Comparison of ENCODE assay signal across 8 cellular contexts in genomic region chr12:48813464-48814312, GRCh38. TPM values are rescaled to one million over a fixed set of nuclear protein-coding genes. Genes with fewer than 3 reads are reported as not detected.
DNase-seq lines count a peak whose midpoint lies in the region; ATAC-seq and TF ChIP-seq lines count a peak whose summit lies in the region.

No MANE protein-coding gene starts in this region.

- H3K27me3 Mint-ChIP-seq in activated naive CD4-positive, alpha-beta T cell treated with anti-CD3 and anti-CD28 coated beads, Interleukin-2, amount 10 ng/mL, durations not matched to agents 7 days and 5 days, result peaks cover 76% of the 10 kb centered on the region
- H3K27me3 Mint-ChIP-seq in brain, result peaks cover 8% of the 10 kb centered on the region

- no peak for ATAC-seq in activated naive CD4-positive, alpha-beta T cell treated with anti-CD3 and anti-CD28 coated beads, Interleukin-2, amount 50 U/mL, for 72 hours
- ATAC-seq in lower lobe of right lung (no peak), HG03460 (IDR thresholded peaks at IDR 0.05; ENCODE audit: unreplicated experiment) (no peak), HG03565 (IDR thresholded peaks at IDR 0.05; ENCODE audit: unreplicated experiment) (no peak)

- no peaks in the 10 kb centered on the region for H3K9me3 Mint-ChIP-seq in activated naive CD4-positive, alpha-beta T cell treated with anti-CD3 and anti-CD28 coated beads, Interleukin-2, amount 10 ng/mL, durations not matched to agents 7 days and 5 days
- no peaks in the 10 kb centered on the region for H3K9me3 Mint-ChIP-seq in activated naive CD4-positive, alpha-beta T cell treated with anti-CD3 and anti-CD28 coated beads, Interleukin-2, amount 50 U/mL, for 72 hours
- H3K9me3 Mint-ChIP-seq in brain, result no peaks in the 10 kb centered on the region

- H3K27me3 ChIP-seq in lower lobe of right lung (ENCODE audit: low read depth) (no peaks in the 10 kb centered on the region), transverse colon (no peaks in the 10 kb centered on the region)

- H3K27ac Mint-ChIP-seq in activated naive CD4-positive, alpha-beta T cell treated with anti-CD3 and anti-CD28 coated beads, Interleukin-2, amount 10 ng/mL, durations not matched to agents 7 days and 5 days, result peak overlapping the region; percentile 19
- H3K27ac Mint-ChIP-seq in activated naive CD4-positive, alpha-beta T cell treated with anti-CD3 and anti-CD28 coated beads, Interleukin-2, amount 50 U/mL, for 72 hours, result peak overlapping the region in 1 of 2 donors; percentile 75
- H3K27ac Mint-ChIP-seq in brain, result peak overlapping the region; percentile 45 to 93 (median 84)

- H3K4me1 Mint-ChIP-seq in activated naive CD4-positive, alpha-beta T cell treated with anti-CD3 and anti-CD28 coated beads, Interleukin-2, amount 10 ng/mL, durations not matched to agents 7 days and 5 days, result peaks cover 37% of the 10 kb centered on the region
- H3K4me1 Mint-ChIP-seq in brain, result peaks cover 66% of the 10 kb centered on the region

- H3K4me3 ChIP-seq in lower lobe of right lung (peak overlapping the region; percentile 94), transverse colon (peak overlapping the region; percentile 42 to 83 (median 62))

- TF ChIP-seq POLR2A in transverse colon (IDR thresholded peaks at IDR 0.05), result no peak

- peak overlapping the region; percentile 93 for H3K27ac ChIP-seq in lower lobe of right lung
- peak overlapping the region; percentile 89 to 94 (median 92) for H3K27ac ChIP-seq in transverse colon

- intact Hi-C loops in lower lobe of right lung (cut with DNase I) (no loop called here), transverse colon (cut with DNase I; ENCODE audit: low total_unique reads) (loop anchor here (10.0 kb wide), 1 partner anchor 1271 kb away; the partner anchor contains the start of gene SMARCD1)

- in situ Hi-C loops in transverse colon (cut with MboI; ENCODE audit: low pct_ligation_motif_present in 1 of 4, low pct_unique_long_range_greater_than_20kb in 1 of 4, low sequenced_read_pairs in 3 of 4), result no loop called here

- 19 to 56% methylated on average over 5 to 21 of the region's 21 CpGs for WGBS in transverse colon (ENCODE audit: low coverage in 1 of 2), 2 donors

- TF ChIP-seq CTCF in brain (conservative IDR thresholded peaks at IDR 0.05), result no peak
- no peak for TF ChIP-seq CTCF in lower lobe of right lung (IDR thresholded peaks at IDR 0.05)
- no peak for TF ChIP-seq CTCF in transverse colon (IDR thresholded peaks at IDR 0.05)

- CTCF ChIA-PET in activated naive CD4-positive, alpha-beta T cell treated with anti-CD3 and anti-CD28 coated beads, Interleukin-2, amount 10 ng/mL, durations not matched to agents 7 days and 5 days (lab: Charles Lee), result interaction anchor here (0.6 to 2.8 kb wide), 14 partner anchors 9 to 131 kb away, joined by 3 to 17 read pairs (median 5); partner anchors contain the start of genes DDX23, KANSL2 and RND1

- H3K4me1 ChIP-seq in lower lobe of right lung, result peaks cover 43% of the 10 kb centered on the region
- H3K4me1 ChIP-seq in transverse colon, result peaks cover 11 to 55% (median 39%) of the 10 kb centered on the region in 4 donors

- TF ChIP-seq EP300 in transverse colon (IDR thresholded peaks at IDR 0.05; ENCODE audit: low read depth), result no peak

- H3K9me3 ChIP-seq in lower lobe of right lung (no peaks in the 10 kb centered on the region), transverse colon (no peaks in the 10 kb centered on the region)

- H3K36me3 Mint-ChIP-seq in activated naive CD4-positive, alpha-beta T cell treated with anti-CD3 and anti-CD28 coated beads, Interleukin-2, amount 10 ng/mL, durations not matched to agents 7 days and 5 days, result no peaks in the 10 kb centered on the region
- no peaks in the 10 kb centered on the region for H3K36me3 Mint-ChIP-seq in activated naive CD4-positive, alpha-beta T cell treated with anti-CD3 and anti-CD28 coated beads, Interleukin-2, amount 50 U/mL, for 72 hours
- no peaks in the 10 kb centered on the region for H3K36me3 Mint-ChIP-seq in brain

- H3K4me3 Mint-ChIP-seq in activated naive CD4-positive, alpha-beta T cell treated with anti-CD3 and anti-CD28 coated beads, Interleukin-2, amount 10 ng/mL, durations not matched to agents 7 days and 5 days, result peak overlapping the region; percentile 91
- H3K4me3 Mint-ChIP-seq in brain, result peak overlapping the region; percentile 90 to 99 (median 94)

- DNase-seq in activated naive CD4-positive, alpha-beta T cell treated with anti-CD3 and anti-CD28 coated beads, Interleukin-2, amount 10 ng/mL, durations not matched to agents 7 days and 5 days, result no peak
- no peak for DNase-seq in activated naive CD4-positive, alpha-beta T cell treated with anti-CD3 and anti-CD28 coated beads, Interleukin-2, amount 50 U/mL, for 72 hours (ENCODE audit: low spot score in 2 of 2)
- DNase-seq in lower lobe of right lung, result no peak
- DNase-seq in transverse colon, result no peak
- no peak for DNase-seq in NCI-H82 (lab: John Stamatoyannopoulos, UW)

- no peaks in the 10 kb centered on the region for H3K36me3 ChIP-seq in lower lobe of right lung
- no peaks in the 10 kb centered on the region for H3K36me3 ChIP-seq in transverse colon

RNA-seq across cellular contexts. Expression of gene CACNB3, which starts 4.6 kb away (rescaled TPM):
- 10 to 100 TPM; 11.0 to 15.3 TPM for total RNA-seq in activated naive CD4-positive, alpha-beta T cell treated with anti-CD3 and anti-CD28 coated beads, Interleukin-2, amount 50 U/mL, for 72 hours
- polyA plus RNA-seq in brain (ENCODE audit: insufficient read depth, low read depth, low replicate concordance), result 113 TPM
- total RNA-seq in lower lobe of right lung (23.5 TPM), transverse colon (10 to 100 TPM; 20.6 to 53.5 (median 47.1) TPM)

RNA-seq across cellular contexts. Expression of gene ADCY6, which starts 24.8 kb away (rescaled TPM):
- under 1 TPM; 0.23 to 0.41 TPM for total RNA-seq in activated naive CD4-positive, alpha-beta T cell treated with anti-CD3 and anti-CD28 coated beads, Interleukin-2, amount 50 U/mL, for 72 hours
- 8.9 TPM for polyA plus RNA-seq in brain (ENCODE audit: insufficient read depth, low read depth, low replicate concordance)
- total RNA-seq in lower lobe of right lung (42.7 TPM), transverse colon (100 to 1,000 TPM; 112 to 170 (median 115) TPM)

RNA-seq across cellular contexts. Expression of gene DDX23, which starts 38.3 kb away (rescaled TPM):
- total RNA-seq in activated naive CD4-positive, alpha-beta T cell treated with anti-CD3 and anti-CD28 coated beads, Interleukin-2, amount 50 U/mL, for 72 hours, result 100 to 1,000 TPM in 1 of 2 donors, 10 to 100 TPM in 1; 90.7 to 121 TPM
- 92.9 TPM for polyA plus RNA-seq in brain (ENCODE audit: insufficient read depth, low read depth, low replicate concordance)
- 76.8 TPM for total RNA-seq in lower lobe of right lung
- total RNA-seq in transverse colon, result 100 to 1,000 TPM in 1 of 4 donors, 10 to 100 TPM in 3; 82.9 to 143 (median 83.9) TPM

RNA-seq across cellular contexts. Expression of gene RND1, which starts 52.0 kb away (rescaled TPM):
- total RNA-seq in activated naive CD4-positive, alpha-beta T cell treated with anti-CD3 and anti-CD28 coated beads, Interleukin-2, amount 50 U/mL, for 72 hours, result 10 to 100 TPM in 1 of 2 donors, 1 to 10 TPM in 1; 4.3 to 10.4 TPM
- 11.6 TPM for polyA plus RNA-seq in brain (ENCODE audit: insufficient read depth, low read depth, low replicate concordance)
- 5.9 TPM for total RNA-seq in lower lobe of right lung
- 10 to 100 TPM in 1 of 4 donors, 1 to 10 TPM in 2, not detected in 1; 1.1 to 19.1 (median 3.3) TPM for total RNA-seq in transverse colon

Comparison
In these comparisons a context has a peak if more than half of its experiments do, and no peak if none do; other contexts are left out.
1. RNA of gene ADCY6, which starts 24.8 kb away (total RNA-seq): 112 to 170 TPM in transverse colon and 42.7 TPM in lower lobe of right lung (single experiment); 0.23 to 0.41 TPM in activated naive CD4-positive, alpha-beta T cell treated with anti-CD3 and anti-CD28 coated beads, Interleukin-2, amount 50 U/mL, for 72 hours; every median in the first group is over 10 times any median in the second.